Comparison of ENCODE assay signal across 16 cellular contexts in the genomic region with DNA sequence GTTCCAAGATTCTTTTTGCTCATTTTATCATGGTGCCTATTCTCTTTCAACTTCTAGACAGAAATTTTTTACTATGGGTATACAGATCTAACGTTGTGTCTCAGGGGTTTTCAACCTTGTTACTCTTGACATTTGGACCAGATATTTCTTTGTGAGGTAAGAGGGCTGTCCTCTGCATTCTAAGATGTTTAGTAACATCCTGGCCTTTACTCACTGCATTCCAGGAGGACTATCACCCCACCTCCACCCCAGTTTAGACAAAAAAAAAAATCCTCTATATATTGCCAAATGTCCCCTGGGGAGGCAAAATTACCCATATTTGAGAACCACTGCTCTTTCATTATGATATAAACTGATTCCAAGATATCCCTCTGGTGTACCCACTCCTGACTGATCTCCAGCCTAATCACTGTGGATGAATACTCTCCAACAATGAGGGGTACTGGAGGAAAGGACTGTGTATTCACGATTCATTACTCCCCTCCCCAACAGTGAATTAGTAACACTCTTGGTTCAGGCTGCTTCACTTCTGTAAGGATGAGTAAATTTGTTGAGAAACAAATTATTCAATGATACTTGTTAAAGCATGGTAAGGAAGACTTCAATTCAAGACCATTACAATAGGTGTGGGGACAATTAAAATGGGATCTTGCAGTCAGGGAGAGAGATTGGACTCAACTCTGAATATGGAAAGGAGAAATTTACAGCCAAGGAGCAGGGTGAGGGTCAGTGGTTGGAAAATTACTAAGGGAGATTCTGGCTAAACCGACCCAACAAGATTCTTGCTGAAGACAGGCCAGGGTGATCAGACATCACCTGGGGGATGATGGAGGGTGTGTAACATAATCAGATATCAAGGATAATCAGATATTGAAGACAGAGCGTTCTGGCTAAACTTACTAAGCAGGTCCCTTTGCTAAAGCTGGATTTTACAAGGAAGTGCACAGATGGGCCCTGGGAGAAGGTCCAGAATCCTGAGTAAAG.
DNase-seq lines count a peak whose midpoint lies in the region; ATAC-seq and TF ChIP-seq lines count a peak whose summit lies in the region.
"Had no signal": no experiment of that assay in that cellular context is flagged by ENCODE, and none has a peak within 500 bp of the region (broad histone marks: within the 10 kb centered on the region; RNA-seq: fewer than 3 reads in every experiment).

No MANE protein-coding gene starts in this region.

- no peak overlapping the region for H3K9ac ChIP-seq in fibroblast of lung (ENCODE audit: insufficient read depth, low read length)
- H3K9ac ChIP-seq: neural progenitor cell had no signal

- H3K4me3 ChIP-seq in RWPE2 (ENCODE audit: severe bottlenecking) (no peak overlapping the region), fibroblast of lung (replicated peaks in 1 of 4; ENCODE audit: control extremely low read depth in 1 of 4, insufficient read depth in 1 of 4, low read depth in 3 of 4, low read length in 4 of 4) (no peak overlapping the region)
- H3K4me3 ChIP-seq: neural progenitor cell, sigmoid colon had no signal

- no peaks in the 10 kb centered on the region for H3K4me1 Mint-ChIP-seq in type B pancreatic cell (ENCODE audit: unreplicated experiment)
- H3K4me1 Mint-ChIP-seq: activated naive CD8-positive, alpha-beta T cell treated with anti-CD3 and anti-CD28 coated beads, Interleukin-2, amount 10 ng/mL, durations not matched to agents 7 days and 5 days had no signal

- H3K36me3 ChIP-seq in RWPE2 (ENCODE audit: low read depth) (no peaks in the 10 kb centered on the region), fibroblast of lung (ENCODE audit: control insufficient read depth, insufficient read depth, low read length) (no peaks in the 10 kb centered on the region)
- H3K36me3 ChIP-seq: sigmoid colon had no signal

- H3K9me3 ChIP-seq in RWPE2 (ENCODE audit: severe bottlenecking) = no peaks in the 10 kb centered on the region
- no peaks in the 10 kb centered on the region for H3K9me3 ChIP-seq in fibroblast of lung (ENCODE audit: control insufficient read depth, insufficient read depth, low read depth, low read length)

- ATAC-seq in RWPE2 (ENCODE audit: low read depth) (peak; percentile 86), omental fat pad (ENCODE audit: low FRiP score) (no peak)

- no peaks in the 10 kb centered on the region for H4K20me1 ChIP-seq in fibroblast of lung (ENCODE audit: control insufficient read depth, extremely low read depth, insufficient read depth, low read length)

- no peaks in the 10 kb centered on the region for H3K79me2 ChIP-seq in fibroblast of lung (ENCODE audit: control insufficient read depth, insufficient read depth, low read length)

- H3K4me2 ChIP-seq in fibroblast of lung (ENCODE audit: extremely low read depth, insufficient read depth, low read length) = peak overlapping the region; percentile 45
- H3K4me2 ChIP-seq: neural progenitor cell had no signal

- H3K27me3 ChIP-seq in RWPE2 (ENCODE audit: insufficient read depth, poor library complexity, severe bottlenecking) (no peaks in the 10 kb centered on the region), fibroblast of lung (ENCODE audit: control insufficient read depth, insufficient read depth, low read length) (no peaks in the 10 kb centered on the region)
- H3K27me3 ChIP-seq: neural progenitor cell, sigmoid colon had no signal

- peak; percentile 89 for DNase-seq in HCEC 1CT
- no peak for DNase-seq in RWPE2 (ENCODE audit: low spot score)
- DNase-seq in fibroblast of lung (ENCODE audit: low read depth in 2 of 2) = peak in 1 of 2 donors; percentile 77
- no peak for DNase-seq in type B pancreatic cell (ENCODE audit: extremely low spot score, unreplicated experiment)
- no peak for DNase-seq in activated gamma-delta T cell treated with Interleukin-2 at 50 U/mL for 16 hours
- no peak for DNase-seq in DMS114 treated with DMSO at 0.1 percent for 48 hours (lab: John Stamatoyannopoulos, UW; ENCODE audit: unreplicated experiment)
- DNase-seq in omental fat pad (ENCODE audit: low spot score) = no peak
- DNase-seq: activated naive CD8-positive, alpha-beta T cell treated with anti-CD3 and anti-CD28 coated beads, Interleukin-2, amount 10 ng/mL, durations not matched to agents 7 days and 5 days; cortex of kidney; foreskin melanocyte; mesendoderm; NCI-H1092; sigmoid colon had no signal

- H3K4me3 Mint-ChIP-seq in type B pancreatic cell = peak overlapping the region; percentile 6
- H3K4me3 Mint-ChIP-seq: activated naive CD8-positive, alpha-beta T cell treated with anti-CD3 and anti-CD28 coated beads, Interleukin-2, amount 10 ng/mL, durations not matched to agents 7 days and 5 days; neural progenitor cell; stimulated activated naive CD8-positive, alpha-beta T cell treated with anti-CD3 and anti-CD28 coated beads, Interleukin-15, Interleukin-2, amounts not matched to agents 100 ng/mL and 50 ng/mL, for 24 hours; T-helper 1 cell treated with Interleukin-12 subunit alpha and Interleukin-12 subunit beta and Interleukin-4 antibody, amounts not matched to agents 30 μg/mL and 1 μg/mL, for 36 hours had no signal

- peaks cover 11% of the 10 kb centered on the region for H3K9me3 Mint-ChIP-seq in type B pancreatic cell

- H3K27ac ChIP-seq in RWPE2 (ENCODE audit: poor library complexity, severe bottlenecking) (peak overlapping the region; percentile 77), fibroblast of lung (ENCODE audit: insufficient read depth, low read length) (peak overlapping the region; percentile 13)
- H3K27ac ChIP-seq: neural progenitor cell, sigmoid colon had no signal

- TF ChIP-seq CTCF in RWPE2 (IDR thresholded peaks at IDR 0.05; ENCODE audit: poor library complexity, severe bottlenecking) = no peak
- TF ChIP-seq CTCF in fibroblast of lung (conservative IDR thresholded peaks at IDR 0.05 in 1 of 2, IDR thresholded peaks at IDR 0.05 in 1 of 2; ENCODE audit: low read depth in 1 of 2, low read length in 2 of 2) = no peak
- TF ChIP-seq CTCF in type B pancreatic cell (conservative IDR thresholded peaks at IDR 0.05) = no peak
- no peak for TF ChIP-seq CTCF in omental fat pad (IDR thresholded peaks at IDR 0.05)

- no peak overlapping the region for H3K27ac Mint-ChIP-seq in type B pancreatic cell
- H3K27ac Mint-ChIP-seq: activated naive CD8-positive, alpha-beta T cell treated with anti-CD3 and anti-CD28 coated beads, Interleukin-2, amount 10 ng/mL, durations not matched to agents 7 days and 5 days; neural progenitor cell; stimulated activated naive CD8-positive, alpha-beta T cell treated with anti-CD3 and anti-CD28 coated beads, Interleukin-15, Interleukin-2, amounts not matched to agents 100 ng/mL and 50 ng/mL, for 24 hours; T-helper 1 cell treated with Interleukin-12 subunit alpha and Interleukin-12 subunit beta and Interleukin-4 antibody, amounts not matched to agents 30 μg/mL and 1 μg/mL, for 36 hours had no signal

- no peaks in the 10 kb centered on the region for H3K36me3 Mint-ChIP-seq in type B pancreatic cell
- H3K36me3 Mint-ChIP-seq: neural progenitor cell had no signal

- H3K4me1 ChIP-seq in RWPE2 (ENCODE audit: insufficient read depth, poor library complexity, severe bottlenecking) (peaks cover 14% of the 10 kb centered on the region), fibroblast of lung (ENCODE audit: control insufficient read depth, extremely low read depth, insufficient read depth, low read length) (peaks cover 4% of the 10 kb centered on the region)
- H3K4me1 ChIP-seq: sigmoid colon had no signal

- H2AFZ ChIP-seq in fibroblast of lung (ENCODE audit: low read length) = peak overlapping the region; percentile 7
- H2AFZ ChIP-seq: neural progenitor cell had no signal

- peaks cover 3% of the 10 kb centered on the region for H3K27me3 Mint-ChIP-seq in type B pancreatic cell
